ENCODE assay signal across 24 cellular contexts in the genomic region with DNA sequence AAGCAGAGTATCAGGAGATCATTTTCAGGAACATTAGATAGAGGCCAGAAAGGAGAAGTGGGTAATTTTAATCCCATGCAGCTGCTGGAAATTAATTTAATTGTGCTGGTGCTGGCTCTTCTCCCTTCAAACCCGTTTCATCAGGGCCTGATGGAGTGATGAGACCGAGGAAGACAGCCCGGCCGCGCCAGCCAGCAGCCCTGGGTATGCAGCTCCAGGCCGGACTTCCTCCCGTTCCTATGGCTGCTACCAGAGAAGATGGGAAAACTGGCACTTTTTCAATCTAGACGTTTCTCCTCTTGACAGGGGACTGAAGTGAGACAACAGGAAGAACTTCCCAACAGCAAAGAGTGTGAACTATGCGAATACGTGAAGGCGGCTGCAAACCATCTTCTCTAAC. TPM values are rescaled to one million over a fixed set of nuclear protein-coding genes. Genes with fewer than 3 reads are reported as not detected.
"Had no signal": no experiment of that assay in that cellular context is flagged by ENCODE, and none has a peak within 500 bp of the region (broad histone marks: within the 10 kb centered on the region; RNA-seq: fewer than 3 reads in every experiment).

No MANE protein-coding gene starts in this region.

- H3K9me3 ChIP-seq: ascending aorta, MG63, SK-N-SH had no signal

- H3K27me3 ChIP-seq: ascending aorta had no signal

- H3K4me1 Mint-ChIP-seq: central memory CD8-positive, alpha-beta T cell had no signal

- H3K4me3 Mint-ChIP-seq: activated CD8-positive, alpha-beta T cell treated with anti-CD3 and anti-CD28 coated beads, Interleukin-2, amount 10 ng/mL, durations not matched to agents 7 days and 5 days; activated naive CD8-positive, alpha-beta T cell treated with anti-CD3 and anti-CD28 coated beads, Interleukin-2, amount 50 U/mL, for 24 hours; brain; central memory CD8-positive, alpha-beta T cell had no signal

- H3K4me3 ChIP-seq: MG63 had no signal

- H3K9me3 Mint-ChIP-seq: activated naive CD4-positive, alpha-beta T cell treated with anti-CD3 and anti-CD28 coated beads, Interleukin-2, amount 50 U/mL, for 72 hours; activated naive CD8-positive, alpha-beta T cell treated with anti-CD3 and anti-CD28 coated beads, Interleukin-2, amount 50 U/mL, for 24 hours; central memory CD8-positive, alpha-beta T cell had no signal

- H3K36me3 Mint-ChIP-seq: activated naive CD4-positive, alpha-beta T cell treated with anti-CD3 and anti-CD28 coated beads, Interleukin-2, amount 50 U/mL, for 72 hours; brain had no signal

- H3K36me3 ChIP-seq: ascending aorta, MG63 had no signal

- H3K27ac Mint-ChIP-seq: activated CD8-positive, alpha-beta T cell treated with anti-CD3 and anti-CD28 coated beads, Interleukin-2, amount 10 ng/mL, durations not matched to agents 7 days and 5 days; activated naive CD4-positive, alpha-beta T cell treated with anti-CD3 and anti-CD28 coated beads, Interleukin-2, amount 50 U/mL, for 72 hours; activated naive CD8-positive, alpha-beta T cell treated with anti-CD3 and anti-CD28 coated beads, Interleukin-2, amount 50 U/mL, for 24 hours had no signal

- DNase-seq: activated CD4-positive, alpha-beta T cell treated with anti-CD3 and anti-CD28 coated beads for 48 hours; activated CD4-positive, alpha-beta T cell treated with anti-CD3 and anti-CD28 coated beads, Interleukin-2, amount 50 U/mL, for 4 hours; activated CD8-positive, alpha-beta memory T cell treated with anti-CD3 and anti-CD28 coated beads, Interleukin-2, amount 50 U/mL, for 48 hours; activated CD8-positive, alpha-beta T cell treated with anti-CD3 and anti-CD28 coated beads, Interleukin-2, amount 10 ng/mL, durations not matched to agents 7 days and 5 days; activated naive CD8-positive, alpha-beta T cell treated with anti-CD3 and anti-CD28 coated beads, Interleukin-2, amount 50 U/mL, for 24 hours; activated T-cell treated with anti-CD3 and anti-CD28 coated beads, Interleukin-2, amount 50 U/mL, for 1 hour; amniotic stem cell; MG63; NCI-H1048; NCI-H146; NCI-H187 treated with DMSO at 0.1 percent for 48 hours; NCI-H2081 treated with DMSO at 0.1 percent for 48 hours; NCI-H446; NCI-H524; NCI-H748 treated with DMSO at 0.1 percent for 48 hours; SIG-M5; SK-N-SH; SW 1271 had no signal

RNA-seq across cellular contexts. Expression of gene ZBTB16, which starts 24.6 kb away (rescaled TPM):
- total RNA-seq: OCI-LY7, RPMI7951 had no signal
- polyA plus RNA-seq: SK-N-SH had no signal
